ENCODE assay signal across 11 cellular contexts in genomic region chr4:52711271-52711670, GRCh38. TPM values are rescaled to one million over a fixed set of nuclear protein-coding genes. Genes with fewer than 3 reads are reported as not detected.
DNase-seq lines count a peak whose midpoint lies in the region; ATAC-seq and TF ChIP-seq lines count a peak whose summit lies in the region.
"Had no signal": no experiment of that assay in that cellular context is flagged by ENCODE, and none has a peak within 500 bp of the region (broad histone marks: within the 10 kb centered on the region; RNA-seq: fewer than 3 reads in every experiment).

No MANE protein-coding gene starts in this region.

- no TSS peak for BruUV-seq in Calu3 (replicated peaks; lab: Mats Ljungman, UMichigan)

- H3K27me3 Mint-ChIP-seq in Calu3 (ENCODE audit: unreplicated experiment) (no peaks in the 10 kb centered on the region), natural killer cell (ENCODE audit: low read depth in 2 of 2) (no peaks in the 10 kb centered on the region)
- no peaks in the 10 kb centered on the region for H3K27me3 Mint-ChIP-seq in activated naive CD8-positive, alpha-beta T cell treated with anti-CD3 and anti-CD28 coated beads for 36 hours

- intact Hi-C loops in Calu3 (cut with micrococcal nuclease; ENCODE audit: unreplicated experiment) (loop anchor here (10.0 kb wide), 1 partner anchor 46 kb away; no protein-coding TSS in a partner anchor), natural killer cell (cut with micrococcal nuclease) (no loop called here)

- H3K9me3 Mint-ChIP-seq in Calu3 (ENCODE audit: low read depth, unreplicated experiment) (peaks cover 3% of the 10 kb centered on the region), natural killer cell (no peaks in the 10 kb centered on the region)
- H3K9me3 Mint-ChIP-seq in activated naive CD8-positive, alpha-beta T cell treated with anti-CD3 and anti-CD28 coated beads for 36 hours, result peaks cover 2% of the 10 kb centered on the region

- no peaks in the 10 kb centered on the region for H3K9me3 ChIP-seq in HUES6 (ENCODE audit: control insufficient read depth, insufficient read depth, low read depth, low read length)

- no peak for TF ChIP-seq CTCF in Calu3 (IDR thresholded peaks at IDR 0.05; ENCODE audit: unreplicated experiment)
- TF ChIP-seq CTCF in natural killer cell (IDR thresholded peaks at IDR 0.05), result no peak

- peak overlapping the region; percentile 68 for H3K4me3 ChIP-seq in HUES6 (ENCODE audit: low read depth, low read length)
- H3K4me3 ChIP-seq: cardiac muscle cell had no signal

- CTCF ChIA-PET in Calu3 (lab: Charles Lee), result no interaction called here

- H3K27ac Mint-ChIP-seq in Calu3 (ENCODE audit: unreplicated experiment) (no peak overlapping the region), natural killer cell (no peak overlapping the region)
- H3K27ac Mint-ChIP-seq in activated naive CD8-positive, alpha-beta T cell treated with anti-CD3 and anti-CD28 coated beads for 36 hours, result peak overlapping the region; percentile 84

- H3K36me3 Mint-ChIP-seq in Calu3 (ENCODE audit: insufficient read depth, unreplicated experiment), result peaks cover 38% of the 10 kb centered on the region
- peaks cover 35% of the 10 kb centered on the region for H3K36me3 Mint-ChIP-seq in activated naive CD8-positive, alpha-beta T cell treated with anti-CD3 and anti-CD28 coated beads for 36 hours
- no peaks in the 10 kb centered on the region for H3K36me3 Mint-ChIP-seq in natural killer cell

- no peak overlapping the region for H3K9ac ChIP-seq in HUES6 (ENCODE audit: low read length)

- peaks cover 29% of the 10 kb centered on the region for H3K4me1 ChIP-seq in HUES6 (ENCODE audit: control insufficient read depth, insufficient read depth, low read length)

- peaks cover 36% of the 10 kb centered on the region for H3K36me3 ChIP-seq in HUES6 (ENCODE audit: control insufficient read depth, insufficient read depth, low read length)

- H3K27ac ChIP-seq in HUES6 (ENCODE audit: low read depth, low read length), result no peak overlapping the region
- H3K27ac ChIP-seq: cardiac muscle cell had no signal

- DNase-seq in Calu3 (no peak), natural killer cell (no peak), occipital lobe (lab: John Stamatoyannopoulos, UW) (no peak)
- DNase-seq in activated naive CD8-positive, alpha-beta T cell treated with anti-CD3 and anti-CD28 coated beads for 36 hours, result no peak
- DNase-seq: left ventricle myocardium superior, NCI-H2171 treated with DMSO at 0.1 percent for 48 hours had no signal

- H3K4me1 Mint-ChIP-seq in Calu3 (ENCODE audit: low read depth, unreplicated experiment), result peaks cover 30% of the 10 kb centered on the region
- peaks cover 34% of the 10 kb centered on the region for H3K4me1 Mint-ChIP-seq in activated naive CD8-positive, alpha-beta T cell treated with anti-CD3 and anti-CD28 coated beads for 36 hours
- peaks cover 12 to 31% of the 10 kb centered on the region in 2 donors for H3K4me1 Mint-ChIP-seq in natural killer cell

- no peaks in the 10 kb centered on the region for H3K27me3 ChIP-seq in HUES6 (ENCODE audit: control insufficient read depth, insufficient read depth, low read length)
- H3K27me3 ChIP-seq: cardiac muscle cell had no signal

- H3K4me3 Mint-ChIP-seq in Calu3 (ENCODE audit: low read depth, unreplicated experiment), result peak overlapping the region; percentile 75
- peak overlapping the region; percentile 80 for H3K4me3 Mint-ChIP-seq in activated naive CD8-positive, alpha-beta T cell treated with anti-CD3 and anti-CD28 coated beads for 36 hours
- H3K4me3 Mint-ChIP-seq in natural killer cell, result peak overlapping the region; percentile 72

- ATAC-seq in natural killer cell (no peak), GM18870 (IDR thresholded peaks at IDR 0.05; ENCODE audit: unreplicated experiment) (no peak), GM21825 (IDR thresholded peaks at IDR 0.05; ENCODE audit: unreplicated experiment) (no peak), GM19463 (IDR thresholded peaks at IDR 0.05; ENCODE audit: unreplicated experiment) (no peak)

RNA-seq across cellular contexts. Expression of gene ERVMER34-1, which starts 40.0 kb away (rescaled TPM):
- total RNA-seq in Calu3 (2022), result 2.5 and 3.2 TPM in 2 replicates
- under 1 TPM; 0.06 to 0.12 TPM for total RNA-seq in activated naive CD8-positive, alpha-beta T cell treated with anti-CD3 and anti-CD28 coated beads for 36 hours
- not detected for total RNA-seq in natural killer cell
- 1.9 TPM for total RNA-seq in occipital lobe

RNA-seq across cellular contexts. Expression of gene USP46, which starts 52.2 kb away (rescaled TPM):
- total RNA-seq in Calu3 (2022), result 12.5 and 15.4 TPM in 2 replicates
- total RNA-seq in activated naive CD8-positive, alpha-beta T cell treated with anti-CD3 and anti-CD28 coated beads for 36 hours, result 1 to 10 TPM; 6.1 TPM
- 10 to 100 TPM in 2 of 3 donors, 1 to 10 TPM in 1; 7.8 to 11.7 (median 10.3) TPM for total RNA-seq in natural killer cell
- total RNA-seq in occipital lobe, result 86.7 TPM
